In genomic region chr9:129626944-129627297, GRCh38 we compare ENCODE assay signal across 8 cellular contexts. TPM values are rescaled to one million over a fixed set of nuclear protein-coding genes. Genes with fewer than 3 reads are reported as not detected.
A peak's percentile ranks its signal among the peaks of the same experiment; 100 is the strongest.
DNase-seq lines count a peak whose midpoint lies in the region; ATAC-seq, FAIRE-seq and TF ChIP-seq lines count a peak whose summit lies in the region.

No MANE protein-coding gene starts in this region.

- H3F3A ChIP-seq in GM23248 (ENCODE audit: insufficient read depth) = peaks cover 40% of the 10 kb centered on the region

- POLR2A ChIA-PET in BJ (lab: Charles Lee) = interaction anchor here (0.6 to 1.4 kb wide), 5 partner anchors 127 to 495 kb away, joined by 3 to 4 read pairs (median 3); no protein-coding TSS in a partner anchor
- POLR2A ChIA-PET in endothelial cell of umbilical vein (lab: Charles Lee) = interaction anchor here (0.7 kb wide), 1 partner anchor 150 kb away, joined by 3 read pairs; no protein-coding TSS in a partner anchor

- H3K9me2 ChIP-seq in GM23248 (ENCODE audit: insufficient read depth) = no peaks in the 10 kb centered on the region

- in situ Hi-C loops in GM23248 (cut with MboI) (no loop called here), SK-MEL-5 (cut with HindIII; ENCODE audit: low pct_unique_long_range_greater_than_20kb, low sequenced_read_pairs) (no loop called here)

- H3K4me3 Mint-ChIP-seq in neural crest cell = peak overlapping the region; percentile 91

- H3K4me3 ChIP-seq in BJ (ENCODE audit: low read depth, low read length) = peak overlapping the region; percentile 88
- H3K4me3 ChIP-seq in GM23248 = peak overlapping the region; percentile 85
- H3K4me3 ChIP-seq in endothelial cell of umbilical vein (replicated peaks in 1 of 3; ENCODE audit: insufficient read depth in 1 of 3, low read depth in 1 of 3, low read length in 3 of 3) = peak overlapping the region; percentile 35 to 76 (median 71)

- DNase-seq in BJ (ENCODE audit: low read depth) = peak; percentile 64
- DNase-seq in GM23248 = peak; percentile 80
- peak; percentile 32 for DNase-seq in SK-MEL-5 (ENCODE audit: low read depth, low spot score)
- peak; percentile 54 for DNase-seq in endothelial cell of umbilical vein (ENCODE audit: low read depth, low spot score)
- DNase-seq in neural crest cell (ENCODE audit: low read depth, low spot score) = no peak
- no peak for DNase-seq in pons (ENCODE audit: low spot score)
- no peak for DNase-seq in activated CD4-positive, alpha-beta T cell treated with anti-CD3 and anti-CD28 coated beads, Interleukin-2, amount 50 U/mL, for 1 hour

- peaks cover 50% of the 10 kb centered on the region for H3K4me1 Mint-ChIP-seq in neural crest cell

- no peaks in the 10 kb centered on the region for H3K36me3 Mint-ChIP-seq in neural crest cell (ENCODE audit: low read depth)

- ATAC-seq in HG02840 (IDR thresholded peaks at IDR 0.05; ENCODE audit: low FRiP score, unreplicated experiment) = no peak

- no peak for TF ChIP-seq POLR2A in endothelial cell of umbilical vein (IDR thresholded peaks at IDR 0.05; ENCODE audit: low read depth, low read length)

- H3K27me3 ChIP-seq in BJ (ENCODE audit: control insufficient read depth, insufficient read depth, low read length) = no peaks in the 10 kb centered on the region
- no peaks in the 10 kb centered on the region for H3K27me3 ChIP-seq in GM23248 (replicated peaks; ENCODE audit: insufficient read depth)
- no peaks in the 10 kb centered on the region for H3K27me3 ChIP-seq in endothelial cell of umbilical vein (ENCODE audit: control insufficient read depth in 2 of 2, insufficient read depth in 2 of 2, low read length in 2 of 2)

- H3K4me1 ChIP-seq in GM23248 (ENCODE audit: insufficient read depth) (peaks cover 45% of the 10 kb centered on the region), endothelial cell of umbilical vein (ENCODE audit: control insufficient read depth, extremely low read depth, insufficient read depth, low read length) (peaks cover 16% of the 10 kb centered on the region)

- H3K9me1 ChIP-seq in endothelial cell of umbilical vein (replicated peaks; ENCODE audit: control insufficient read depth, extremely low read depth, insufficient read depth, low read length) = no peaks in the 10 kb centered on the region

- H3K4me2 ChIP-seq in GM23248 (ENCODE audit: unreplicated experiment) (peak overlapping the region; percentile 98), endothelial cell of umbilical vein (ENCODE audit: insufficient read depth, low read length) (peak overlapping the region; percentile 80)

- no peaks in the 10 kb centered on the region for H3K27me3 Mint-ChIP-seq in neural crest cell (ENCODE audit: low read depth)

- H3K79me2 ChIP-seq in GM23248 (ENCODE audit: insufficient read depth) (peaks cover 64% of the 10 kb centered on the region), endothelial cell of umbilical vein (ENCODE audit: control insufficient read depth, insufficient read depth, low read length) (peaks cover 57% of the 10 kb centered on the region)

- H4K20me1 ChIP-seq in GM23248 (ENCODE audit: insufficient read depth) (0 out of 2 replicates have a peak, but pooled peaks cover 3% of the 10 kb centered on the region), endothelial cell of umbilical vein (replicated peaks; ENCODE audit: control insufficient read depth, extremely low read depth, insufficient read depth, low read length) (no peaks in the 10 kb centered on the region)

- H3K27ac ChIP-seq in GM23248 = peak overlapping the region; percentile 96
- H3K27ac ChIP-seq in endothelial cell of umbilical vein (ENCODE audit: insufficient read depth, low read depth, low read length) = peak overlapping the region; percentile 71

- CTCF ChIA-PET in BJ (lab: Yijun Ruan, JAX) (interaction anchor here (1.1 to 9.4 kb wide), 3 partner anchors 78 to 493 kb away, joined by 3 to 258 read pairs (median 3); no protein-coding TSS in a partner anchor), endothelial cell of umbilical vein (lab: Charles Lee) (interaction anchor here (0.9 to 7.5 kb wide), 7 partner anchors 13 to 497 kb away, joined by 3 to 232 read pairs (median 8); no protein-coding TSS in a partner anchor)

- H3K36me3 ChIP-seq in BJ (ENCODE audit: control insufficient read depth, insufficient read depth, low read length) (no peaks in the 10 kb centered on the region; the same call in 1 of the 2 replicates), GM23248 (ENCODE audit: low read depth) (no peaks in the 10 kb centered on the region), endothelial cell of umbilical vein (ENCODE audit: control insufficient read depth in 2 of 2, extremely low read depth in 1 of 2, insufficient read depth in 2 of 2, low read length in 2 of 2) (peaks cover 0 to 2% of the 10 kb centered on the region in 2 experiments)

- dilution Hi-C loops in endothelial cell of umbilical vein (cut with MboI; ENCODE audit: extremely low pct_ligation_motif_present, low sequenced_read_pairs) = no loop called here

- no TSS peak for BruUV-seq in endothelial cell of umbilical vein (replicated peaks; lab: Mats Ljungman, UMichigan)

- H3K9ac ChIP-seq in GM23248 (peak overlapping the region; percentile 94), endothelial cell of umbilical vein (replicated peaks; ENCODE audit: extremely low read depth, insufficient read depth, low read length) (peak overlapping the region; percentile 79)

- TF ChIP-seq CTCF in BJ (IDR thresholded peaks at IDR 0.05; ENCODE audit: insufficient read depth, low read depth, low read length) (no peak), endothelial cell of umbilical vein (IDR thresholded peaks at IDR 0.05; ENCODE audit: extremely low read depth in 1 of 2, insufficient read depth in 1 of 2, low read depth in 1 of 2, low read length in 2 of 2) (no peak), neural crest cell (conservative IDR thresholded peaks at IDR 0.05) (no peak)

- H2AFZ ChIP-seq in GM23248 (peak overlapping the region; percentile 27; the same call in 1 of the 2 replicates), endothelial cell of umbilical vein (ENCODE audit: low read depth, low read length) (no peak overlapping the region)

- H3K9me3 ChIP-seq in GM23248 (ENCODE audit: low read depth) = no peaks in the 10 kb centered on the region
- H3K9me3 ChIP-seq in endothelial cell of umbilical vein (replicated peaks; ENCODE audit: control insufficient read depth, insufficient read depth, low read length) = no peaks in the 10 kb centered on the region

- H3K27ac Mint-ChIP-seq in neural crest cell (ENCODE audit: unreplicated experiment) = peak overlapping the region; percentile 15

- intact Hi-C loops in endothelial cell of umbilical vein (cut with micrococcal nuclease) = loop anchor here (2.0 kb wide), 1 partner anchor 16 kb away; the partner anchor contains the start of gene ASB6

- peak; percentile 83 for FAIRE-seq in endothelial cell of umbilical vein (lab: Jason Lieb, UNC)

- H3K9me3 Mint-ChIP-seq in neural crest cell = no peaks in the 10 kb centered on the region

- WGBS in GM23248 (ENCODE audit: low coverage in 1 of 2, low lambda C conversion rate in 2 of 2, missing lambda C conversion rate in 2 of 2), 2 experiments = 1 to 2% methylated on average over 8 of the region's 8 CpGs

RNA-seq across cellular contexts. Expression of gene NTMT1, which starts 1.0 kb away (rescaled TPM):
- polyA plus RNA-seq in BJ (2011; rRNA removed) (77.1 and 96.3 TPM in 2 replicates), GM23248 (2016; fragmentation: Nextera tagmentation; extraction: Ambion mirVana) (115 TPM in 2 replicates), endothelial cell of umbilical vein (51.1 and 58.3 TPM in 2 replicates)
- 24.0 and 39.5 TPM in 2 replicates for polyA minus RNA-seq in BJ (2011; rRNA and poly(A)+ RNA removed)
- total RNA-seq in GM23248 (2014; rRNA removed; shearing (Covaris generic)) = 32.6 and 44.5 TPM in 2 replicates
- total RNA-seq in SK-MEL-5 (2014; rRNA removed; shearing (Covaris generic)) = 35.7 and 41.0 TPM in 2 replicates
- polyA plus RNA-seq in SK-MEL-5 (2015; cell fraction: cytosol; rRNA removed) = 43.2 and 55.5 TPM in 2 replicates
- 25.2 and 39.4 TPM in 2 replicates for polyA plus RNA-seq in SK-MEL-5 (2015; cell fraction: nucleus; rRNA removed)
- total RNA-seq in endothelial cell of umbilical vein (47.6 and 53.2 TPM in 2 replicates), neural crest cell (50.9 and 51.8 TPM in 2 replicates)
- polyA plus RNA-seq in endothelial cell of umbilical vein (2011; cell fraction: cytosol; rRNA removed) = 44.9 and 48.8 TPM in 2 replicates
- 28.6 and 32.3 TPM in 2 replicates for polyA plus RNA-seq in endothelial cell of umbilical vein (2011; cell fraction: nucleus; rRNA removed)
- 39.2 and 47.0 TPM in 2 replicates for polyA plus RNA-seq in endothelial cell of umbilical vein (2012)
- 15.9 and 22.1 TPM in 2 replicates for polyA minus RNA-seq in endothelial cell of umbilical vein
- polyA minus RNA-seq in endothelial cell of umbilical vein (2011; cell fraction: cytosol; rRNA and poly(A)+ RNA removed) = 52.6 TPM
- 12.2 and 14.1 TPM in 2 replicates for polyA minus RNA-seq in endothelial cell of umbilical vein (2011; cell fraction: nucleus; rRNA and poly(A)+ RNA removed)

RNA-seq across cellular contexts. Expression of gene C9orf50, which starts 6.0 kb away (rescaled TPM):
- polyA plus RNA-seq in BJ (2011; rRNA removed) = 0.20 and 0.21 TPM in 2 replicates
- polyA minus RNA-seq in BJ (2011; rRNA and poly(A)+ RNA removed) = 0.09 TPM in 1 of 2 replicates, not detected in the other
- total RNA-seq in GM23248 (2014; rRNA removed; shearing (Covaris generic)) = 0.32 TPM in 1 of 2 replicates, not detected in the other
- polyA plus RNA-seq in GM23248 (2016; fragmentation: Nextera tagmentation; extraction: Ambion mirVana) = 0.23 and 0.56 TPM in 2 replicates
- not detected in 2 replicates for total RNA-seq in SK-MEL-5 (2014; rRNA removed; shearing (Covaris generic))
- not detected in 2 replicates for polyA plus RNA-seq in SK-MEL-5 (2015; cell fraction: cytosol; rRNA removed)
- polyA plus RNA-seq in SK-MEL-5 (2015; cell fraction: nucleus; rRNA removed) = not detected in 2 replicates
- not detected in 2 replicates for total RNA-seq in endothelial cell of umbilical vein
- 0.05 TPM in 1 of 2 replicates, not detected in the other for polyA plus RNA-seq in endothelial cell of umbilical vein
- not detected in 2 replicates for polyA plus RNA-seq in endothelial cell of umbilical vein (2011; cell fraction: cytosol; rRNA removed)
- not detected in 2 replicates for polyA plus RNA-seq in endothelial cell of umbilical vein (2011; cell fraction: nucleus; rRNA removed)
- not detected in 2 replicates for polyA plus RNA-seq in endothelial cell of umbilical vein (2012)
- polyA minus RNA-seq in endothelial cell of umbilical vein = not detected in 2 replicates
- not detected for polyA minus RNA-seq in endothelial cell of umbilical vein (2011; cell fraction: cytosol; rRNA and poly(A)+ RNA removed)
- not detected in 2 replicates for polyA minus RNA-seq in endothelial cell of umbilical vein (2011; cell fraction: nucleus; rRNA and poly(A)+ RNA removed)
- total RNA-seq in neural crest cell = 0.26 and 0.27 TPM in 2 replicates

RNA-seq across cellular contexts. Expression of gene ASB6, which starts 15.0 kb away (rescaled TPM):
- polyA plus RNA-seq in BJ (2011; rRNA removed) (13.1 and 23.2 TPM in 2 replicates), GM23248 (2016; fragmentation: Nextera tagmentation; extraction: Ambion mirVana) (24.1 and 24.4 TPM in 2 replicates), endothelial cell of umbilical vein (20.3 and 21.3 TPM in 2 replicates)
- polyA minus RNA-seq in BJ (2011; rRNA and poly(A)+ RNA removed) = 6.7 and 10.5 TPM in 2 replicates
- 22.9 and 24.9 TPM in 2 replicates for total RNA-seq in GM23248 (2014; rRNA removed; shearing (Covaris generic))
- 14.2 and 17.3 TPM in 2 replicates for total RNA-seq in SK-MEL-5 (2014; rRNA removed; shearing (Covaris generic))
- polyA plus RNA-seq in SK-MEL-5 (2015; cell fraction: cytosol; rRNA removed) = 40.3 and 52.9 TPM in 2 replicates
- 70.7 and 76.5 TPM in 2 replicates for polyA plus RNA-seq in SK-MEL-5 (2015; cell fraction: nucleus; rRNA removed)
- total RNA-seq in endothelial cell of umbilical vein (22.9 and 23.8 TPM in 2 replicates), neural crest cell (20.9 and 21.9 TPM in 2 replicates)
- polyA plus RNA-seq in endothelial cell of umbilical vein (2011; cell fraction: cytosol; rRNA removed) = 17.1 and 21.1 TPM in 2 replicates
- polyA plus RNA-seq in endothelial cell of umbilical vein (2011; cell fraction: nucleus; rRNA removed) = 25.6 and 26.2 TPM in 2 replicates
- 14.9 and 17.5 TPM in 2 replicates for polyA plus RNA-seq in endothelial cell of umbilical vein (2012)
- 10.0 and 12.2 TPM in 2 replicates for polyA minus RNA-seq in endothelial cell of umbilical vein
- polyA minus RNA-seq in endothelial cell of umbilical vein (2011; cell fraction: cytosol; rRNA and poly(A)+ RNA removed) = 11.4 TPM
- polyA minus RNA-seq in endothelial cell of umbilical vein (2011; cell fraction: nucleus; rRNA and poly(A)+ RNA removed) = 7.1 and 8.8 TPM in 2 replicates

RNA-seq across cellular contexts. Expression of gene PRRX2, which starts 38.5 kb away (rescaled TPM):
- polyA plus RNA-seq in BJ (2011; rRNA removed) (20.4 and 37.4 TPM in 2 replicates), GM23248 (2016; fragmentation: Nextera tagmentation; extraction: Ambion mirVana) (137 and 141 TPM in 2 replicates), endothelial cell of umbilical vein (0.19 and 0.30 TPM in 2 replicates)
- polyA minus RNA-seq in BJ (2011; rRNA and poly(A)+ RNA removed) = 8.9 and 9.5 TPM in 2 replicates
- 145 and 169 TPM in 2 replicates for total RNA-seq in GM23248 (2014; rRNA removed; shearing (Covaris generic))
- total RNA-seq in SK-MEL-5 (2014; rRNA removed; shearing (Covaris generic)) = 0.29 and 0.40 TPM in 2 replicates
- polyA plus RNA-seq in SK-MEL-5 (2015; cell fraction: cytosol; rRNA removed) = 0.19 and 0.49 TPM in 2 replicates
- not detected in 2 replicates for polyA plus RNA-seq in SK-MEL-5 (2015; cell fraction: nucleus; rRNA removed)
- total RNA-seq in endothelial cell of umbilical vein (0.32 and 0.77 TPM in 2 replicates), neural crest cell (0.65 and 0.68 TPM in 2 replicates)
- 0.06 and 0.08 TPM in 2 replicates for polyA plus RNA-seq in endothelial cell of umbilical vein (2011; cell fraction: cytosol; rRNA removed)
- polyA plus RNA-seq in endothelial cell of umbilical vein (2011; cell fraction: nucleus; rRNA removed) = not detected in 2 replicates
- 0.78 and 2.2 TPM in 2 replicates for polyA plus RNA-seq in endothelial cell of umbilical vein (2012)
- not detected in 2 replicates for polyA minus RNA-seq in endothelial cell of umbilical vein
- polyA minus RNA-seq in endothelial cell of umbilical vein (2011; cell fraction: cytosol; rRNA and poly(A)+ RNA removed) = not detected
- not detected in 2 replicates for polyA minus RNA-seq in endothelial cell of umbilical vein (2011; cell fraction: nucleus; rRNA and poly(A)+ RNA removed)

Comparison
In these comparisons a context has a peak if more than half of its experiments do, and no peak if none do; other contexts are left out.
1. DNase-seq: peak in BJ (single experiment), GM23248 (single experiment), SK-MEL-5 (single experiment) and endothelial cell of umbilical vein (single experiment); none in neural crest cell (single experiment), pons (single experiment) and activated CD4-positive, alpha-beta T cell treated with anti-CD3 and anti-CD28 coated beads, Interleukin-2, amount 50 U/mL, for 1 hour (single experiment).
2. Peak in every context shown above with its lines, with median percentiles within 50 percentile points of each other: H3K4me3 ChIP-seq.